In genomic region chr10:71717756-71718065, GRCh38 we compare ENCODE assay signal across 27 cellular contexts. TPM values are rescaled to one million over a fixed set of nuclear protein-coding genes. Genes with fewer than 3 reads are reported as not detected.
DNase-seq lines count a peak whose midpoint lies in the region; ATAC-seq and TF ChIP-seq lines count a peak whose summit lies in the region.
"Had no signal": no experiment of that assay in that cellular context is flagged by ENCODE, and none has a peak within 500 bp of the region (broad histone marks: within the 10 kb centered on the region; RNA-seq: fewer than 3 reads in every experiment).

No MANE protein-coding gene starts in this region.

- H3K4me3 Mint-ChIP-seq in activated naive CD8-positive, alpha-beta T cell: no peak overlapping the region
- no peak overlapping the region for H3K4me3 Mint-ChIP-seq in activated naive CD8-positive, alpha-beta T cell treated with anti-CD3 and anti-CD28 coated beads for 36 hours
- peak overlapping the region; percentile 32 for H3K4me3 Mint-ChIP-seq in activated T-helper 17 cell treated with anti-CD3 and anti-CD28 coated beads, Interleukin-2, amount 50 U/mL, for 72 hours
- H3K4me3 Mint-ChIP-seq: activated T-helper 1 cell treated with anti-CD3 and anti-CD28 coated beads, Interleukin-12 subunit alpha, Interleukin-12 subunit beta, Interleukin-2, Interleukin-4 antibody, amounts not matched to agents 30 ng/mL and 10 ng/mL and 1 ng/mL, durations not matched to agents 14 hours and 24 hours and 36 hours; memory B cell had no signal

- WGBS in suprapubic skin: 62% methylated on average over 3 of the region's 3 CpGs

- H3K27ac ChIP-seq in layer of hippocampus (ENCODE audit: low read depth, low read length) (peak overlapping the region; percentile 2), suprapubic skin (peak overlapping the region; percentile 52)
- H3K27ac ChIP-seq: C4-2B had no signal

- TF ChIP-seq CTCF in suprapubic skin (IDR thresholded peaks at IDR 0.05): no peak

- H3K27me3 ChIP-seq in layer of hippocampus (ENCODE audit: control insufficient read depth, insufficient read depth, low read length) (no peaks in the 10 kb centered on the region), suprapubic skin (no peaks in the 10 kb centered on the region)
- H3K27me3 ChIP-seq: adrenal gland had no signal

- peaks cover 64% of the 10 kb centered on the region for H3K4me1 ChIP-seq in suprapubic skin

- no peak overlapping the region for H3K4me3 ChIP-seq in suprapubic skin
- H3K4me3 ChIP-seq: adrenal gland had no signal

- no peak for ATAC-seq in activated T-helper 17 cell treated with anti-CD3 and anti-CD28 coated beads, Interleukin-2, amount 50 U/mL, for 72 hours (replicated peaks)
- ATAC-seq in GM21367 (IDR thresholded peaks at IDR 0.05; ENCODE audit: unreplicated experiment) (no peak), GM19455 (IDR thresholded peaks at IDR 0.05; ENCODE audit: unreplicated experiment) (no peak)

- H3K9me3 ChIP-seq in suprapubic skin: no peaks in the 10 kb centered on the region
- H3K9me3 ChIP-seq: adrenal gland had no signal

- no peaks in the 10 kb centered on the region for H3K27me3 Mint-ChIP-seq in activated naive CD8-positive, alpha-beta T cell
- H3K27me3 Mint-ChIP-seq in activated naive CD8-positive, alpha-beta T cell treated with anti-CD3 and anti-CD28 coated beads for 36 hours: no peaks in the 10 kb centered on the region
- H3K27me3 Mint-ChIP-seq in activated T-helper 17 cell treated with anti-CD3 and anti-CD28 coated beads, Interleukin-2, amount 50 U/mL, for 72 hours: no peaks in the 10 kb centered on the region
- H3K27me3 Mint-ChIP-seq: memory B cell had no signal

- H3K4me1 Mint-ChIP-seq in activated naive CD8-positive, alpha-beta T cell (ENCODE audit: low read depth): peaks cover 63% of the 10 kb centered on the region
- peaks cover 47% of the 10 kb centered on the region for H3K4me1 Mint-ChIP-seq in activated naive CD8-positive, alpha-beta T cell treated with anti-CD3 and anti-CD28 coated beads for 36 hours
- H3K4me1 Mint-ChIP-seq in activated T-helper 17 cell treated with anti-CD3 and anti-CD28 coated beads, Interleukin-2, amount 50 U/mL, for 72 hours: peaks cover 42% of the 10 kb centered on the region

- no peak for TF ChIP-seq POLR2A in suprapubic skin (IDR thresholded peaks at IDR 0.05)

- no peaks in the 10 kb centered on the region for H3K9me3 Mint-ChIP-seq in activated naive CD8-positive, alpha-beta T cell (ENCODE audit: low read depth)
- no peaks in the 10 kb centered on the region for H3K9me3 Mint-ChIP-seq in activated naive CD8-positive, alpha-beta T cell treated with anti-CD3 and anti-CD28 coated beads for 36 hours
- no peaks in the 10 kb centered on the region for H3K9me3 Mint-ChIP-seq in activated T-helper 17 cell treated with anti-CD3 and anti-CD28 coated beads, Interleukin-2, amount 50 U/mL, for 72 hours
- H3K9me3 Mint-ChIP-seq: activated T-helper 1 cell treated with anti-CD3 and anti-CD28 coated beads, Interleukin-12 subunit alpha, Interleukin-12 subunit beta, Interleukin-2, Interleukin-4 antibody, amounts not matched to agents 30 ng/mL and 10 ng/mL and 1 ng/mL, durations not matched to agents 14 hours and 24 hours and 36 hours; memory B cell had no signal

- no peaks in the 10 kb centered on the region for H3K36me3 ChIP-seq in suprapubic skin
- H3K36me3 ChIP-seq: adrenal gland had no signal

- H3K36me3 Mint-ChIP-seq in activated naive CD8-positive, alpha-beta T cell: no peaks in the 10 kb centered on the region
- no peaks in the 10 kb centered on the region for H3K36me3 Mint-ChIP-seq in activated naive CD8-positive, alpha-beta T cell treated with anti-CD3 and anti-CD28 coated beads for 36 hours
- H3K36me3 Mint-ChIP-seq in activated T-helper 17 cell treated with anti-CD3 and anti-CD28 coated beads, Interleukin-2, amount 50 U/mL, for 72 hours (ENCODE audit: low read depth): peaks cover 14% of the 10 kb centered on the region
- H3K36me3 Mint-ChIP-seq: memory B cell had no signal

- DNase-seq in activated naive CD8-positive, alpha-beta T cell treated with anti-CD3 and anti-CD28 coated beads for 36 hours: no peak
- DNase-seq in suprapubic skin (ENCODE audit: low spot score in 2 of 2): no peak
- no peak for DNase-seq in iPS-NIHi11 (ENCODE audit: low spot score)
- DNase-seq: activated CD4-positive, CD25-positive, alpha-beta regulatory T cell treated with anti-CD3 and anti-CD28 coated beads, Interleukin-2, amount 50 U/mL, for 72 hours; adrenal gland; dermis blood vessel endothelial cell; DMS 273 treated with DMSO at 0.1 percent for 48 hours; foreskin fibroblast; hippocampal formation; islet precursor cell; NCI-H1092; NCI-H187 treated with DMSO at 0.1 percent for 48 hours; NCI-H2227 treated with DMSO at 0.1 percent for 48 hours; OCI-M1; SHP77 treated with DMSO at 0.1 percent for 48 hours; stimulated activated CD8-positive, alpha-beta memory T cell treated with anti-CD3 and anti-CD28 coated beads, Interleukin-4, amount 100 ng/mL, for 48 hours; SW 1271 had no signal

- TF ChIP-seq EP300 in suprapubic skin (IDR thresholded peaks at IDR 0.05): no peak

- peak overlapping the region; percentile 84 for H3K27ac Mint-ChIP-seq in activated naive CD8-positive, alpha-beta T cell
- no peak overlapping the region for H3K27ac Mint-ChIP-seq in activated naive CD8-positive, alpha-beta T cell treated with anti-CD3 and anti-CD28 coated beads for 36 hours
- peak overlapping the region; percentile 56 for H3K27ac Mint-ChIP-seq in activated T-helper 17 cell treated with anti-CD3 and anti-CD28 coated beads, Interleukin-2, amount 50 U/mL, for 72 hours
- H3K27ac Mint-ChIP-seq: activated T-helper 1 cell treated with anti-CD3 and anti-CD28 coated beads, Interleukin-12 subunit alpha, Interleukin-12 subunit beta, Interleukin-2, Interleukin-4 antibody, amounts not matched to agents 30 ng/mL and 10 ng/mL and 1 ng/mL, durations not matched to agents 14 hours and 24 hours and 36 hours; memory B cell had no signal

RNA-seq across cellular contexts. Expression of gene C10orf105, which starts 1.9 kb away (rescaled TPM):
- total RNA-seq in activated naive CD8-positive, alpha-beta T cell treated with anti-CD3 and anti-CD28 coated beads for 36 hours: under 1 TPM; 0.24 to 0.41 TPM
- 1 to 10 TPM in 1 of 2 donors, under 1 TPM in 1; 0.04 to 1.0 TPM for total RNA-seq in activated T-helper 17 cell treated with anti-CD3 and anti-CD28 coated beads, Interleukin-2, amount 50 U/mL, for 72 hours
- total RNA-seq in suprapubic skin: under 1 TPM in 2 of 4 donors, not detected in 2; 0.17 to 0.48 TPM
- total RNA-seq: H4, LHCN-M2 had no signal

RNA-seq across cellular contexts. Expression of gene VSIR, which starts 55.6 kb away (rescaled TPM):
- total RNA-seq in activated naive CD8-positive, alpha-beta T cell treated with anti-CD3 and anti-CD28 coated beads for 36 hours: 10 to 100 TPM; 41.4 to 47.3 TPM
- total RNA-seq in activated T-helper 17 cell treated with anti-CD3 and anti-CD28 coated beads, Interleukin-2, amount 50 U/mL, for 72 hours: 100 to 1,000 TPM in 1 of 2 donors, 10 to 100 TPM in 1; 27.9 to 125 TPM
- 10 to 100 TPM; 16.3 to 50.7 (median 33.6) TPM for total RNA-seq in suprapubic skin
